ENCODE assay signal across 23 cellular contexts in genomic region chr7:100566018-100566531, GRCh38. TPM values are rescaled to one million over a fixed set of nuclear protein-coding genes. Genes with fewer than 3 reads are reported as not detected.
DNase-seq lines count a peak whose midpoint lies in the region; ATAC-seq and TF ChIP-seq lines count a peak whose summit lies in the region.
"Had no signal": no experiment of that assay in that cellular context is flagged by ENCODE, and none has a peak within 500 bp of the region (broad histone marks: within the 10 kb centered on the region; RNA-seq: fewer than 3 reads in every experiment).

No MANE protein-coding gene starts in this region.

- TF ChIP-seq CTCF in liver (IDR thresholded peaks at IDR 0.05; ENCODE audit: low read depth, low read length, missing input control) (no peak), endothelial cell (IDR thresholded peaks at IDR 0.05; ENCODE audit: unreplicated experiment) (no peak)

- 44% methylated on average over 6 of the region's 6 CpGs for WGBS in liver

- H3K27ac Mint-ChIP-seq in stimulated activated naive CD8-positive, alpha-beta T cell treated with anti-CD3 and anti-CD28 coated beads, Interleukin-15, Interleukin-2, amounts not matched to agents 100 ng/mL and 50 ng/mL, for 24 hours = peak overlapping the region; percentile 40
- peak overlapping the region; percentile 62 for H3K27ac Mint-ChIP-seq in activated CD8-positive, alpha-beta T cell treated with anti-CD3 and anti-CD28 coated beads, Interleukin-2, amount 10 ng/mL, durations not matched to agents 7 days and 5 days
- H3K27ac Mint-ChIP-seq in endothelial cell (ENCODE audit: unreplicated experiment) = no peak overlapping the region

- peaks cover 36 to 97% (median 79%) of the 10 kb centered on the region in 4 donors for H3K4me1 ChIP-seq in liver (ENCODE audit: control insufficient read depth in 4 of 4, insufficient read depth in 4 of 4, low read length in 3 of 4)

- H3K27me3 Mint-ChIP-seq in stimulated activated naive CD8-positive, alpha-beta T cell treated with anti-CD3 and anti-CD28 coated beads, Interleukin-15, Interleukin-2, amounts not matched to agents 100 ng/mL and 50 ng/mL, for 24 hours = no peaks in the 10 kb centered on the region
- no peaks in the 10 kb centered on the region for H3K27me3 Mint-ChIP-seq in activated CD8-positive, alpha-beta T cell treated with anti-CD3 and anti-CD28 coated beads, Interleukin-2, amount 10 ng/mL, durations not matched to agents 7 days and 5 days (ENCODE audit: low read depth)
- peaks cover 16% of the 10 kb centered on the region for H3K27me3 Mint-ChIP-seq in endothelial cell (ENCODE audit: unreplicated experiment)

- H3K9ac ChIP-seq in liver (ENCODE audit: low read depth in 1 of 2, low read length in 2 of 2) = peak overlapping the region in 1 of 2 donors; percentile 18
- H3K9ac ChIP-seq: BLaER1 had no signal

- peaks cover 0 to 22% (median 13%) of the 10 kb centered on the region in 4 donors for H3K36me3 ChIP-seq in liver (ENCODE audit: control insufficient read depth in 4 of 4, insufficient read depth in 3 of 4, low read depth in 1 of 4, low read length in 3 of 4)
- H3K36me3 ChIP-seq: ovary had no signal

- no peak for TF ChIP-seq RAD21 in liver (IDR thresholded peaks at IDR 0.05)

- H3K4me3 ChIP-seq in liver (ENCODE audit: low read depth in 1 of 3, low read length in 3 of 3) = no peak overlapping the region
- H3K4me3 ChIP-seq: BLaER1, body of pancreas, dorsolateral prefrontal cortex, HAP-1, ovary, smooth muscle cell had no signal

- DNase-seq in stimulated activated naive CD8-positive, alpha-beta T cell treated with anti-CD3 and anti-CD28 coated beads, Interleukin-15, Interleukin-2, amounts not matched to agents 100 U/mL and 50 U/mL, for 24 hours = no peak
- DNase-seq in activated CD8-positive, alpha-beta T cell treated with anti-CD3 and anti-CD28 coated beads, Interleukin-2, amount 10 ng/mL, durations not matched to agents 7 days and 5 days = no peak
- DNase-seq in T-helper 9 cell = no peak
- no peak for DNase-seq in HEK293T (ENCODE audit: extremely low spot score)
- no peak for DNase-seq in endothelial cell (ENCODE audit: low spot score)
- DNase-seq: activated CD4-positive, CD25-positive, alpha-beta regulatory T cell; activated effector memory CD4-positive, alpha-beta T cell treated with anti-CD3 and anti-CD28 coated beads, Interleukin-2, amount 50 U/mL, for 16 hours; body of pancreas; cerebellar nuclear complex; dorsolateral prefrontal cortex; NCI-H2081; NCI-H345; NCI-H774; nephron progenitor cell; stimulated activated CD4-positive, alpha-beta T cell treated with anti-CD3 and anti-CD28 coated beads, Interleukin-2, amount 100 ng/mL, for 24 hours had no signal

- H3K9me3 ChIP-seq in liver (ENCODE audit: control insufficient read depth in 4 of 4, low read length in 3 of 4) = no peaks in the 10 kb centered on the region
- H3K9me3 ChIP-seq: BLaER1, body of pancreas, HAP-1, ovary had no signal

- ATAC-seq in stimulated activated naive CD8-positive, alpha-beta T cell treated with anti-CD3 and anti-CD28 coated beads, Interleukin-15, Interleukin-2, amounts not matched to agents 100 U/mL and 50 U/mL, for 24 hours = no peak
- no peak for ATAC-seq in activated CD8-positive, alpha-beta T cell treated with anti-CD3 and anti-CD28 coated beads, Interleukin-2, amount 10 ng/mL, durations not matched to agents 7 days and 5 days
- ATAC-seq: body of pancreas had no signal

- H3K27ac ChIP-seq in liver (ENCODE audit: low read depth in 1 of 2, low read length in 2 of 2) = peak overlapping the region; percentile 84 to 90
- H3K27ac ChIP-seq: BLaER1, epithelial cell of prostate had no signal

- H3K36me3 Mint-ChIP-seq in stimulated activated naive CD8-positive, alpha-beta T cell treated with anti-CD3 and anti-CD28 coated beads, Interleukin-15, Interleukin-2, amounts not matched to agents 100 ng/mL and 50 ng/mL, for 24 hours (ENCODE audit: low read depth) = peaks cover 20% of the 10 kb centered on the region
- H3K36me3 Mint-ChIP-seq in activated CD8-positive, alpha-beta T cell treated with anti-CD3 and anti-CD28 coated beads, Interleukin-2, amount 10 ng/mL, durations not matched to agents 7 days and 5 days (ENCODE audit: low read depth) = peaks cover 20% of the 10 kb centered on the region
- peaks cover 16% of the 10 kb centered on the region for H3K36me3 Mint-ChIP-seq in endothelial cell (ENCODE audit: low read depth, unreplicated experiment)

- peaks cover 35% of the 10 kb centered on the region for H3K4me1 Mint-ChIP-seq in stimulated activated naive CD8-positive, alpha-beta T cell treated with anti-CD3 and anti-CD28 coated beads, Interleukin-15, Interleukin-2, amounts not matched to agents 100 ng/mL and 50 ng/mL, for 24 hours (ENCODE audit: low read depth)
- peaks cover 56% of the 10 kb centered on the region for H3K4me1 Mint-ChIP-seq in activated CD8-positive, alpha-beta T cell treated with anti-CD3 and anti-CD28 coated beads, Interleukin-2, amount 10 ng/mL, durations not matched to agents 7 days and 5 days (ENCODE audit: low read depth)
- H3K4me1 Mint-ChIP-seq in endothelial cell (ENCODE audit: unreplicated experiment) = peaks cover 11% of the 10 kb centered on the region

- H3K27me3 ChIP-seq in liver (ENCODE audit: control insufficient read depth in 4 of 4, insufficient read depth in 4 of 4, low read length in 3 of 4) = no peaks in the 10 kb centered on the region
- H3K27me3 ChIP-seq: body of pancreas, ovary had no signal

- no peak overlapping the region for H3K4me3 Mint-ChIP-seq in stimulated activated naive CD8-positive, alpha-beta T cell treated with anti-CD3 and anti-CD28 coated beads, Interleukin-15, Interleukin-2, amounts not matched to agents 100 ng/mL and 50 ng/mL, for 24 hours
- no peak overlapping the region for H3K4me3 Mint-ChIP-seq in activated CD8-positive, alpha-beta T cell treated with anti-CD3 and anti-CD28 coated beads, Interleukin-2, amount 10 ng/mL, durations not matched to agents 7 days and 5 days
- H3K4me3 Mint-ChIP-seq in endothelial cell (ENCODE audit: unreplicated experiment) = no peak overlapping the region

- CTCF ChIA-PET in activated CD8-positive, alpha-beta T cell treated with anti-CD3 and anti-CD28 coated beads, Interleukin-2, amount 10 ng/mL, durations not matched to agents 7 days and 5 days (lab: Charles Lee) = interaction anchor here (0.7 to 12.0 kb wide), 7 partner anchors 11 to 125 kb away, joined by 3 to 213 read pairs (median 7); partner anchors contain the start of genes FBXO24 and LRCH4
- CTCF ChIA-PET in HEK293T (lab: Yijun Ruan, JAX) = interaction anchor here (0.8 kb wide), 2 partner anchors 18 to 35 kb away, joined by 3 to 4 read pairs; no protein-coding TSS in a partner anchor

- POLR2A ChIA-PET in activated CD8-positive, alpha-beta T cell treated with anti-CD3 and anti-CD28 coated beads, Interleukin-2, amount 10 ng/mL, durations not matched to agents 7 days and 5 days (lab: Charles Lee) = interaction anchor here (0.7 to 2.0 kb wide), 4 partner anchors 16 to 88 kb away, joined by 3 to 8 read pairs (median 3); partner anchors contain the start of gene FBXO24
- POLR2A ChIA-PET in HEK293T (lab: Yijun Ruan, JAX) = interaction anchor here (1.4 kb wide), 1 partner anchor 20 kb away, joined by 4 read pairs; the partner anchor contains the start of gene FBXO24

- H3K9me3 Mint-ChIP-seq in stimulated activated naive CD8-positive, alpha-beta T cell treated with anti-CD3 and anti-CD28 coated beads, Interleukin-15, Interleukin-2, amounts not matched to agents 100 ng/mL and 50 ng/mL, for 24 hours = no peaks in the 10 kb centered on the region
- no peaks in the 10 kb centered on the region for H3K9me3 Mint-ChIP-seq in activated CD8-positive, alpha-beta T cell treated with anti-CD3 and anti-CD28 coated beads, Interleukin-2, amount 10 ng/mL, durations not matched to agents 7 days and 5 days (ENCODE audit: insufficient read depth)
- no peaks in the 10 kb centered on the region for H3K9me3 Mint-ChIP-seq in endothelial cell (ENCODE audit: unreplicated experiment)
- H3K9me3 Mint-ChIP-seq: nephron progenitor cell had no signal

TF ChIP-seq in HEK293T, 16 proteins besides CTCF, POLR2A, EP300 and RAD21:
- no peak for TF ChIP-seq FOXM1 (IDR thresholded peaks at IDR 0.05; ENCODE audit: borderline replicate concordance)
- no peak for TF ChIP-seq SUZ12 (IDR thresholded peaks at IDR 0.05)
- TF ChIP-seq LEF1 (IDR thresholded peaks at IDR 0.05; ENCODE audit: borderline replicate concordance) = no peak
- TF ChIP-seq SP1 (IDR thresholded peaks at IDR 0.05) = no peak
- no peak for TF ChIP-seq TARDBP (IDR thresholded peaks at IDR 0.05)
- TF ChIP-seq HDGF (IDR thresholded peaks at IDR 0.05; ENCODE audit: borderline replicate concordance) = no peak
- TF ChIP-seq L3MBTL2 (conservative IDR thresholded peaks at IDR 0.05) = no peak
- TF ChIP-seq FOXA1 (IDR thresholded peaks at IDR 0.05) = no peak
- TF ChIP-seq ELF4 (IDR thresholded peaks at IDR 0.05) = no peak
- TF ChIP-seq BHLHE40 (IDR thresholded peaks at IDR 0.05; ENCODE audit: borderline replicate concordance) = no peak

RNA-seq across cellular contexts. Expression of gene SAP25, which starts 7.6 kb away (rescaled TPM):
- total RNA-seq in activated CD8-positive, alpha-beta T cell treated with anti-CD3 and anti-CD28 coated beads, Interleukin-2, amount 10 ng/mL, durations not matched to agents 7 days and 5 days = 10 to 100 TPM; 29.8 to 30.0 TPM
- total RNA-seq in liver (under 1 TPM in 1 of 2 donors, not detected in 1; 0.33 TPM), endothelial cell (ENCODE audit: unreplicated experiment) (2.6 TPM)
- under 1 TPM; 0.56 to 0.84 TPM for polyA plus RNA-seq in liver
- total RNA-seq: body of pancreas, smooth muscle cell had no signal
- polyA plus RNA-seq: AG04450 had no signal

RNA-seq across cellular contexts. Expression of gene LRCH4, which starts 19.9 kb away (rescaled TPM):
- 100 to 1,000 TPM; 191 to 193 TPM for total RNA-seq in activated CD8-positive, alpha-beta T cell treated with anti-CD3 and anti-CD28 coated beads, Interleukin-2, amount 10 ng/mL, durations not matched to agents 7 days and 5 days
- total RNA-seq in liver (10 to 100 TPM in 1 of 2 donors, 1 to 10 TPM in 1; 8.2 to 25.8 TPM), endothelial cell (ENCODE audit: unreplicated experiment) (89.7 TPM)
- 10 to 100 TPM in 1 of 2 donors, 1 to 10 TPM in 1; 9.1 to 16.9 TPM for polyA plus RNA-seq in liver

RNA-seq across cellular contexts. Expression of gene FBXO24, which starts 20.1 kb away (rescaled TPM):
- under 1 TPM; 0.37 to 0.45 TPM for total RNA-seq in activated CD8-positive, alpha-beta T cell treated with anti-CD3 and anti-CD28 coated beads, Interleukin-2, amount 10 ng/mL, durations not matched to agents 7 days and 5 days
- total RNA-seq in liver = 1 to 10 TPM in 1 of 2 donors, under 1 TPM in 1; 0.67 to 1.3 TPM
- under 1 TPM; 0.25 to 0.32 TPM for polyA plus RNA-seq in liver
- 1.3 TPM for total RNA-seq in endothelial cell (ENCODE audit: unreplicated experiment)

RNA-seq across cellular contexts. Expression of gene AGFG2, which starts 27.1 kb away (rescaled TPM):
- total RNA-seq in activated CD8-positive, alpha-beta T cell treated with anti-CD3 and anti-CD28 coated beads, Interleukin-2, amount 10 ng/mL, durations not matched to agents 7 days and 5 days = 10 to 100 TPM; 43.0 to 46.0 TPM
- total RNA-seq in liver (10 to 100 TPM; 37.2 to 48.8 TPM), endothelial cell (ENCODE audit: unreplicated experiment) (48.6 TPM)
- polyA plus RNA-seq in liver = 10 to 100 TPM; 37.4 to 47.2 TPM

RNA-seq across cellular contexts. Expression of gene PCOLCE, which starts 36.1 kb away (rescaled TPM):
- total RNA-seq in activated CD8-positive, alpha-beta T cell treated with anti-CD3 and anti-CD28 coated beads, Interleukin-2, amount 10 ng/mL, durations not matched to agents 7 days and 5 days = 10 to 100 TPM; 17.0 to 17.6 TPM
- total RNA-seq in liver (10 to 100 TPM in 1 of 2 donors, 1 to 10 TPM in 1; 6.7 to 13.1 TPM), endothelial cell (ENCODE audit: unreplicated experiment) (4.4 TPM)
- 10 to 100 TPM; 10.4 to 38.2 TPM for polyA plus RNA-seq in liver
